In genomic region chr2:79453918-79454317, GRCh38 we compare ENCODE assay signal across 19 cellular contexts.
DNase-seq lines count a peak whose midpoint lies in the region; TF ChIP-seq lines count a peak whose summit lies in the region.
"Had no signal": no experiment of that assay in that cellular context is flagged by ENCODE, and none has a peak within 500 bp of the region (broad histone marks: within the 10 kb centered on the region; RNA-seq: fewer than 3 reads in every experiment).

No MANE protein-coding gene starts in this region.

- in situ Hi-C loops in ACHN (cut with HindIII; ENCODE audit: low pct_ligation_motif_present, low pct_unique_long_range_greater_than_20kb, low sequenced_read_pairs), result no loop called here
- in situ Hi-C loops in KBM-7 (cut with MboI; ENCODE audit: low pct_unique_long_range_greater_than_20kb, low sequenced_read_pairs), result no loop called here
- in situ Hi-C loops in astrocyte of the cerebellum (cut with HindIII; ENCODE audit: low sequenced_read_pairs), result no loop called here

- no peak for TF ChIP-seq CTCF in astrocyte of the cerebellum (IDR thresholded peaks at IDR 0.05; ENCODE audit: low read depth, low read length, missing control alignments)

- H3K4me3 ChIP-seq in astrocyte of the cerebellum (ENCODE audit: low read depth, low read length), result no peak overlapping the region
- H3K4me3 ChIP-seq: cardiac muscle cell had no signal

- DNase-seq in ACHN, result peak; percentile 36
- DNase-seq in KBM-7, result peak; percentile 14
- DNase-seq in astrocyte of the cerebellum (ENCODE audit: low read depth), result peak; percentile 9
- peak; percentile 34 for DNase-seq in iPS-NIHi7 (ENCODE audit: extremely low spot score)
- DNase-seq in effector CD4-positive, alpha-beta T cell, result no peak
- no peak for DNase-seq in SHP77 (lab: John Stamatoyannopoulos, UW)
- no peak for DNase-seq in activated CD4-positive, alpha-beta T cell treated with anti-CD3 and anti-CD28 coated beads for 4 hours
- no peak for DNase-seq in SW 1271 (lab: John Stamatoyannopoulos, UW)
- DNase-seq: activated CD4-positive, alpha-beta T cell treated with anti-CD3 and anti-CD28 coated beads, Interleukin-2, amount 50 U/mL, for 1 hour; activated CD8-positive, alpha-beta memory T cell treated with anti-CD3 and anti-CD28 coated beads, Interleukin-2, amount 50 U/mL, for 4 hours; activated effector memory CD4-positive, alpha-beta T cell treated with Interleukin-2 at 50 U/mL for 16 hours; activated naive CD8-positive, alpha-beta T cell treated with anti-CD3 and anti-CD28 coated beads, Interleukin-2, amount 50 U/mL, for 24 hours; foreskin melanocyte; GOT3; left cardiac atrium; natural killer cell; NCI-H2107; NCI-H524 had no signal

Comparison
In these comparisons a context has a peak if more than half of its experiments do, and no peak if none do; other contexts are left out.
1. DNase-seq: peak in ACHN (single experiment), KBM-7 (single experiment), astrocyte of the cerebellum (single experiment) and iPS-NIHi7 (single experiment); none in effector CD4-positive, alpha-beta T cell (single experiment), SHP77 (0 of 2), activated CD4-positive, alpha-beta T cell treated with anti-CD3 and anti-CD28 coated beads for 4 hours (0 of 2) and SW 1271 (0 of 2).